23 cellular contexts compared by ENCODE assay signal in the genomic region with DNA sequence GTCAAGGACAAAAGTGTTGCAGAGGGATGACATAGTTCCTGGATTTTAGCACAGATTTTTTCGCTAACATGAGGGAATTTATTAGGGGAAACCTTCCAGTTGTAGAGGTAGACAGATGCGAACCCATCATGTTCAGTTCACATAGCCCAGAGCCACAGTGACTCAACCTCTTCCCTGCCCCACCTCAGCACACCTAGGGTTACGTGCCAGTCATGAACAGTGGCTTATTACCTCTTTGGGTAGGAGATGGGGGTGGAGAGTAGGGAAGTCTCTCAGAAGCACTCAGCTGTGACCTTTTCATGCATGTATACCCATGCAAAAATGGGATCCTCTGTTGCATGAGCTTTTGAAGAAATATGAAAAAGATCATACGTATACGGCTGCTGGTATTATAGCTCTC. TPM values are rescaled to one million over a fixed set of nuclear protein-coding genes. Genes with fewer than 3 reads are reported as not detected.
DNase-seq lines count a peak whose midpoint lies in the region; ATAC-seq and TF ChIP-seq lines count a peak whose summit lies in the region.
"Had no signal": no experiment of that assay in that cellular context is flagged by ENCODE, and none has a peak within 500 bp of the region (broad histone marks: within the 10 kb centered on the region; RNA-seq: fewer than 3 reads in every experiment).

No MANE protein-coding gene starts in this region.

- DNase-seq in NCI-H1092 treated with DMSO at 0.1 percent for 48 hours (lab: John Stamatoyannopoulos, UW) (peak; percentile 42), NCI-H1092 (lab: John Stamatoyannopoulos, UW) (no peak), NCI-H510A (lab: John Stamatoyannopoulos, UW) (peak; percentile 48), epithelial cell of esophagus (ENCODE audit: low read depth) (peak; percentile 88), renal cortical epithelial cell (ENCODE audit: low read depth) (peak; percentile 66), MG63 (no peak), tibial nerve (ENCODE audit: low spot score in 2 of 2) (no peak)
- DNase-seq: 8988T; activated CD4-positive, alpha-beta memory T cell treated with anti-CD3 and anti-CD28 coated beads, Interleukin-2, amount 10 ng/mL, durations not matched to agents 7 days and 5 days; activated CD4-positive, CD25-positive, alpha-beta regulatory T cell; activated naive CD4-positive, alpha-beta T cell treated with Interleukin-2 at 50 U/mL for 16 hours; BE2C; effector CD8-positive, alpha-beta T cell; H7; mesenchymal stem cell; naive thymus-derived CD8-positive, alpha-beta T cell; NCI-H446 treated with DMSO at 0.1 percent for 48 hours; stimulated activated CD4-positive, alpha-beta T cell treated with anti-CD3 and anti-CD28 coated beads, Interleukin-2, amount 100 ng/mL, for 24 hours; stimulated activated naive CD8-positive, alpha-beta T cell treated with anti-CD3 and anti-CD28 coated beads, Interleukin-15, Interleukin-2, amounts not matched to agents 100 U/mL and 50 U/mL, for 24 hours; transverse colon had no signal

- H3K9me3 ChIP-seq in MG63 = no peaks in the 10 kb centered on the region
- H3K9me3 ChIP-seq in tibial nerve = no peaks in the 10 kb centered on the region
- H3K9me3 ChIP-seq: BE2C, SJSA1, transverse colon had no signal

- 71 to 77% methylated on average over 5 of the region's 5 CpGs for WGBS in tibial nerve, 2 donors

- no peak for TF ChIP-seq POLR2A in tibial nerve (IDR thresholded peaks at IDR 0.05)

- TF ChIP-seq EP300 in tibial nerve (IDR thresholded peaks at IDR 0.05) = no peak

- no peaks in the 10 kb centered on the region for H3K27me3 ChIP-seq in MG63
- no peaks in the 10 kb centered on the region for H3K27me3 ChIP-seq in tibial nerve
- H3K27me3 ChIP-seq: BE2C, SJSA1, transverse colon had no signal

- H3K27ac ChIP-seq in tibial nerve = peak overlapping the region in 1 of 4 donors; percentile 38
- H3K27ac ChIP-seq: SJSA1, transverse colon had no signal

- no peak overlapping the region for H3K4me3 ChIP-seq in epithelial cell of esophagus (ENCODE audit: low read length)
- no peak overlapping the region for H3K4me3 ChIP-seq in MG63
- H3K4me3 ChIP-seq in tibial nerve = no peak overlapping the region
- H3K4me3 ChIP-seq: GM12878, SJSA1, transverse colon had no signal

- no peak for TF ChIP-seq CTCF in epithelial cell of esophagus (IDR thresholded peaks at IDR 0.05; ENCODE audit: insufficient read depth, low read depth, low read length, missing control alignments)
- TF ChIP-seq CTCF in tibial nerve (IDR thresholded peaks at IDR 0.05) = no peak

- H3K36me3 ChIP-seq in MG63 (no peaks in the 10 kb centered on the region), tibial nerve (no peaks in the 10 kb centered on the region)
- H3K36me3 ChIP-seq: BE2C, transverse colon had no signal

- no peak for ATAC-seq in GM19351 (IDR thresholded peaks at IDR 0.05; ENCODE audit: unreplicated experiment)
- ATAC-seq: GM12878; naive thymus-derived CD8-positive, alpha-beta T cell; stimulated activated naive CD8-positive, alpha-beta T cell treated with anti-CD3 and anti-CD28 coated beads, Interleukin-15, Interleukin-2, amounts not matched to agents 100 U/mL and 50 U/mL, for 24 hours had no signal

- H3K4me1 ChIP-seq in tibial nerve = peaks cover 0 to 42% (median 15%) of the 10 kb centered on the region in 4 donors
- H3K4me1 ChIP-seq: BE2C had no signal

RNA-seq across cellular contexts. Expression of a gene that starts 4.7 kb away (rescaled TPM):
- total RNA-seq in renal cortical epithelial cell = 14.8 and 44.0 TPM in 2 replicates
- 8.8 and 13.3 TPM in 2 replicates for total RNA-seq in MG63 (2014; rRNA removed; shearing (Covaris generic); ENCODE audit: low replicate concordance)
- 10 to 100 TPM; 43.5 to 66.3 (median 57.6) TPM for total RNA-seq in tibial nerve

Comparison
In these comparisons a context has a peak if more than half of its experiments do, and no peak if none do; other contexts are left out.
1. DNase-seq: peak in NCI-H1092 treated with DMSO at 0.1 percent for 48 hours (single experiment), NCI-H510A (single experiment), epithelial cell of esophagus (single experiment) and renal cortical epithelial cell (single experiment); none in NCI-H1092 (single experiment), MG63 (single experiment) and tibial nerve (0 of 2).